Comparison of ENCODE assay signal across 8 cellular contexts in genomic region chrX:8743126-8743732, GRCh38.
DNase-seq lines count a peak whose midpoint lies in the region; ATAC-seq, FAIRE-seq and TF ChIP-seq lines count a peak whose summit lies in the region.

No MANE protein-coding gene starts in this region.

- intact Hi-C loops in head of caudate nucleus (cut with DNase I) = loop anchor here (5.0 kb wide), 1 partner anchor 751 kb away; no protein-coding TSS in a partner anchor

- peak; percentile 89 for FAIRE-seq in GM19239 (lab: Jason Lieb, UNC)

- H3K4me3 ChIP-seq in OCI-LY3 (ENCODE audit: low read length) = no peak overlapping the region

- H3K9ac ChIP-seq in OCI-LY3 (ENCODE audit: low read length) = no peak overlapping the region

- H3K4me2 ChIP-seq in OCI-LY3 (ENCODE audit: low read length) = no peak overlapping the region

- no peaks in the 10 kb centered on the region for H3K36me3 ChIP-seq in OCI-LY3 (replicated peaks; ENCODE audit: low read depth, low read length)

- H3K27ac ChIP-seq in OCI-LY3 (ENCODE audit: low read length) = no peak overlapping the region

- H3K27me3 ChIP-seq in OCI-LY3 (ENCODE audit: low read depth, low read length) = no peaks in the 10 kb centered on the region

- peak; percentile 72 for TF ChIP-seq CTCF in OCI-LY3 (IDR thresholded peaks at IDR 0.05; ENCODE audit: low read depth, low read length)

- no peaks in the 10 kb centered on the region for H3K9me3 ChIP-seq in OCI-LY3 (ENCODE audit: insufficient read depth, low read length)

- H2AFZ ChIP-seq in OCI-LY3 (ENCODE audit: low read depth, low read length) = no peak overlapping the region

- DNase-seq in CD1c-positive myeloid dendritic cell (ENCODE audit: extremely low spot score) = peak; percentile 55
- no peak for DNase-seq in GM19239 (ENCODE audit: insufficient read length, low spot score)
- DNase-seq in activated T-helper 1 cell treated with Interleukin-2 at 50 U/mL for 16 hours (ENCODE audit: low read depth) = peak; percentile 47
- peak in 38 of 42 donors; percentile 10 to 77 (median 50) for DNase-seq in head of caudate nucleus
- peak; percentile 27 to 46 for DNase-seq in stimulated activated CD4-positive, alpha-beta T cell treated with anti-CD3 and anti-CD28 coated beads, Interleukin-1b, Interleukin-23, amount 100 ng/mL, for 1 hour (ENCODE audit: low read depth in 2 of 2)

- no peak for ATAC-seq in GM21367 (IDR thresholded peaks at IDR 0.05; ENCODE audit: unreplicated experiment)
- no peak for ATAC-seq in GM18511 (IDR thresholded peaks at IDR 0.05; ENCODE audit: unreplicated experiment)

- H3K79me2 ChIP-seq in OCI-LY3 (ENCODE audit: low read length) = no peaks in the 10 kb centered on the region

- no peaks in the 10 kb centered on the region for H3K4me1 ChIP-seq in OCI-LY3 (ENCODE audit: low read length)

- H4K20me1 ChIP-seq in OCI-LY3 (ENCODE audit: insufficient read depth, low read length) = no peaks in the 10 kb centered on the region
